In the genomic region with DNA sequence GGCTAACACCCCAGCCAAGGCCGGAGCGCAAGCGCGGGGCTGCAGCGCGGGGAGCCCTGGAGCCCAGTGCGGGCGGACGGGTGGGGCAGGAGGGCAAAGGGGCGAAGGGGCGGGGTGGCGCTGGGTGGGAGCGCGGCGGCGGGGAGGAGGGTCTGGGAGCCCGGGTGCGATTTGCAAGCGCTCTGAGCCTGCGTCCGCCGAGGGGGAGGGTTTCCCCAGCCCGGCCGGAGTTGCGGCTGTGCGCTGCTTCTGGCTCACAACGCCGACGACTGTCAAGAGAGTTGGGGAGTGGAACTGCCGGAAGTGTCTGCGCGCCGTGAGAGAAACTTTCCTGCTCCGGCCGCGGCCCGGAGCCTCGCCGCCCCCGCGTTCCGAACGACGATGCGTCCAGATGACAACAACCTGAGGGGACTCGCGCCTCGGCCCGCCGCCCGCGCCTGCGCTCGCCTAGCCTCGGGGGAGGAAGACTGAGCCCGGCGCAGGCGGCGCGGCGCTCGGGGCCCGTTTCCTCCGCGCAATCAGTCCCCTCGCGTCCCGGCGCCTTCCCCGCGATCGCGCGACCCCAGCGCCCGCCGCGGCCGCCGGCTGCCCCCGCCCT, we compare ENCODE assay signal across 8 cellular contexts. TPM values are rescaled to one million over a fixed set of nuclear protein-coding genes. Genes with fewer than 3 reads are reported as not detected.
DNase-seq lines count a peak whose midpoint lies in the region; ATAC-seq, FAIRE-seq and TF ChIP-seq lines count a peak whose summit lies in the region.

A gene with protein sequence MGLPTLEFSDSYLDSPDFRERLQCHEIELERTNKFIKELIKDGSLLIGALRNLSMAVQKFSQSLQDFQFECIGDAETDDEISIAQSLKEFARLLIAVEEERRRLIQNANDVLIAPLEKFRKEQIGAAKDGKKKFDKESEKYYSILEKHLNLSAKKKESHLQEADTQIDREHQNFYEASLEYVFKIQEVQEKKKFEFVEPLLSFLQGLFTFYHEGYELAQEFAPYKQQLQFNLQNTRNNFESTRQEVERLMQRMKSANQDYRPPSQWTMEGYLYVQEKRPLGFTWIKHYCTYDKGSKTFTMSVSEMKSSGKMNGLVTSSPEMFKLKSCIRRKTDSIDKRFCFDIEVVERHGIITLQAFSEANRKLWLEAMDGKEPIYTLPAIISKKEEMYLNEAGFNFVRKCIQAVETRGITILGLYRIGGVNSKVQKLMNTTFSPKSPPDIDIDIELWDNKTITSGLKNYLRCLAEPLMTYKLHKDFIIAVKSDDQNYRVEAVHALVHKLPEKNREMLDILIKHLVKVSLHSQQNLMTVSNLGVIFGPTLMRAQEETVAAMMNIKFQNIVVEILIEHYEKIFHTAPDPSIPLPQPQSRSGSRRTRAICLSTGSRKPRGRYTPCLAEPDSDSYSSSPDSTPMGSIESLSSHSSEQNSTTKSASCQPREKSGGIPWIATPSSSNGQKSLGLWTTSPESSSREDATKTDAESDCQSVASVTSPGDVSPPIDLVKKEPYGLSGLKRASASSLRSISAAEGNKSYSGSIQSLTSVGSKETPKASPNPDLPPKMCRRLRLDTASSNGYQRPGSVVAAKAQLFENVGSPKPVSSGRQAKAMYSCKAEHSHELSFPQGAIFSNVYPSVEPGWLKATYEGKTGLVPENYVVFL (plus strand): TSS at position 257 of the 598 bp plus-strand sequence. CDS start 391 bp downstream, outside the sequence.

- CTCF ChIA-PET in CD8-positive, alpha-beta memory T cell (lab: Charles Lee), result no interaction called here

- DNase-seq in CD8-positive, alpha-beta memory T cell, result peak in 2 of 5 donors; percentile 5 to 6
- DNase-seq in RCC 7860 (ENCODE audit: low spot score) (peak; percentile 35), caudate nucleus (lab: John Stamatoyannopoulos, UW) (peak in 42 of 61 donors; percentile 4 to 72 (median 32)), iris pigment epithelial cell (ENCODE audit: low read depth) (peak; percentile 59), smooth muscle cell (lab: John Stamatoyannopoulos, UW; ENCODE audit: unreplicated experiment) (peak; percentile 40), NCI-H146 treated with DMSO at 0.1 percent for 48 hours (lab: John Stamatoyannopoulos, UW; ENCODE audit: unreplicated experiment) (no peak)

- peaks cover 15 to 31% of the 10 kb centered on the region in 2 donors for H3K27me3 Mint-ChIP-seq in CD8-positive, alpha-beta memory T cell

- no peaks in the 10 kb centered on the region for H3K4me1 ChIP-seq in CD8-positive, alpha-beta memory T cell (ENCODE audit: insufficient read depth, low read length)
- H3K4me1 ChIP-seq in smooth muscle cell (ENCODE audit: low read depth), result peaks cover 36% of the 10 kb centered on the region

- peak; percentile 72 for ATAC-seq in GM19035 (IDR thresholded peaks at IDR 0.05; ENCODE audit: unreplicated experiment)
- ATAC-seq in HG03108 (IDR thresholded peaks at IDR 0.05; ENCODE audit: unreplicated experiment), result peak; percentile 60

- H3K27ac Mint-ChIP-seq in CD8-positive, alpha-beta memory T cell, result peak within 1 kb of the TSS in 3 of 8 donors; percentile 5 to 89 (median 13)

- peaks cover 0 to 10% (median 8%) of the 10 kb centered on the region in 5 donors for H3K9me3 Mint-ChIP-seq in CD8-positive, alpha-beta memory T cell

- no peaks in the 10 kb centered on the region for H3K36me3 Mint-ChIP-seq in CD8-positive, alpha-beta memory T cell

- peak within 1 kb of the TSS; percentile 97 for H2AFZ ChIP-seq in smooth muscle cell (ENCODE audit: low read depth)

- POLR2A ChIA-PET in CD8-positive, alpha-beta memory T cell (lab: Charles Lee), result no interaction called here

- H3K27ac ChIP-seq in CD8-positive, alpha-beta memory T cell (ENCODE audit: low read depth, low read length), result no peak within 1 kb of the TSS
- H3K27ac ChIP-seq in caudate nucleus (ENCODE audit: low read depth, low read length) (peak within 1 kb of the TSS; percentile 67), smooth muscle cell (ENCODE audit: low read depth) (peak within 1 kb of the TSS; percentile 91)

- no peaks in the 10 kb centered on the region for H3K9me3 ChIP-seq in CD8-positive, alpha-beta memory T cell (ENCODE audit: low read length)
- H3K9me3 ChIP-seq in smooth muscle cell (replicated peaks; ENCODE audit: low read depth), result no peaks in the 10 kb centered on the region

- H3K4me1 Mint-ChIP-seq in CD8-positive, alpha-beta memory T cell, result peaks cover 9 to 12% (median 11%) of the 10 kb centered on the region in 3 donors

- under 1% methylated on average over 67 of the region's 81 CpGs for WGBS in smooth muscle cell (ENCODE audit: low lambda C conversion rate)

- peak within 1 kb of the TSS; percentile 88 for H3K4me2 ChIP-seq in smooth muscle cell

- H3K27me3 ChIP-seq in CD8-positive, alpha-beta memory T cell (ENCODE audit: insufficient read depth, low read length, poor library complexity, severe bottlenecking), result no peaks in the 10 kb centered on the region
- H3K27me3 ChIP-seq in smooth muscle cell (ENCODE audit: low read depth), result no peaks in the 10 kb centered on the region

- no peaks in the 10 kb centered on the region for H3K36me3 ChIP-seq in CD8-positive, alpha-beta memory T cell (ENCODE audit: insufficient read depth, low read length)
- no peaks in the 10 kb centered on the region for H3K36me3 ChIP-seq in smooth muscle cell (ENCODE audit: low read depth)

- H3K4me3 ChIP-seq in CD8-positive, alpha-beta memory T cell (ENCODE audit: low read length), result no peak within 1 kb of the TSS
- peak within 1 kb of the TSS; percentile 98 for H3K4me3 ChIP-seq in smooth muscle cell

- H3F3A ChIP-seq in smooth muscle cell (ENCODE audit: low read depth), result peaks cover 6% of the 10 kb centered on the region

- peaks cover 13% of the 10 kb centered on the region for H4K20me1 ChIP-seq in smooth muscle cell (ENCODE audit: low read depth)

- peak within 1 kb of the TSS in 6 of 7 donors; percentile 60 to 92 (median 74) for H3K4me3 Mint-ChIP-seq in CD8-positive, alpha-beta memory T cell

- peak within 1 kb of the TSS; percentile 94 for H3K9ac ChIP-seq in smooth muscle cell (ENCODE audit: low read depth)

- no peak for FAIRE-seq in RCC 7860 (lab: Jason Lieb, UNC)

- peaks cover 47% of the 10 kb centered on the region for H3K79me2 ChIP-seq in smooth muscle cell (ENCODE audit: low read depth)

- no peak for TF ChIP-seq CTCF in smooth muscle cell (IDR thresholded peaks at IDR 0.05; ENCODE audit: borderline replicate concordance, insufficient read depth, poor library complexity, severe bottlenecking)

RNA-seq across cellular contexts. Expression of the gene that starts here (rescaled TPM):
- total RNA-seq in CD8-positive, alpha-beta memory T cell, result under 1 TPM; 0.09 to 0.18 TPM
- 0.07 TPM for polyA plus RNA-seq in CD8-positive, alpha-beta memory T cell
- 49.3 and 53.4 TPM in 2 replicates for total RNA-seq in smooth muscle cell
- polyA plus RNA-seq in smooth muscle cell, result 12.2 and 12.7 TPM in 2 replicates

Comparison
In these comparisons a context has a peak if more than half of its experiments do, and no peak if none do; other contexts are left out.
1. RNA of the gene that starts here (total RNA-seq): 49.3 to 53.4 TPM in smooth muscle cell; 0.09 to 0.18 TPM in CD8-positive, alpha-beta memory T cell; every median in the first group is over 10 times any median in the second.
2. RNA of the gene that starts here (polyA plus RNA-seq): 12.2 to 12.7 TPM in smooth muscle cell; 0.07 TPM in CD8-positive, alpha-beta memory T cell (single experiment); every median in the first group is over 10 times any median in the second.